In genomic region chr18:36067118-36067957, GRCh38 we compare ENCODE assay signal across 8 cellular contexts.
A peak's percentile ranks its signal among the peaks of the same experiment; 100 is the strongest.
DNase-seq lines count a peak whose midpoint lies in the region; ATAC-seq and TF ChIP-seq lines count a peak whose summit lies in the region.

A gene with protein sequence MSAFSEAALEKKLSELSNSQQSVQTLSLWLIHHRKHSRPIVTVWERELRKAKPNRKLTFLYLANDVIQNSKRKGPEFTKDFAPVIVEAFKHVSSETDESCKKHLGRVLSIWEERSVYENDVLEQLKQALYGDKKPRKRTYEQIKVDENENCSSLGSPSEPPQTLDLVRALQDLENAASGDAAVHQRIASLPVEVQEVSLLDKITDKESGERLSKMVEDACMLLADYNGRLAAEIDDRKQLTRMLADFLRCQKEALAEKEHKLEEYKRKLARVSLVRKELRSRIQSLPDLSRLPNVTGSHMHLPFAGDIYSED (minus strand): TSS chr18:36067559. CDS start chr18:36067404, 155 bp downstream.

- peak; percentile 95 for ATAC-seq in GM19035 (IDR thresholded peaks at IDR 0.05; ENCODE audit: unreplicated experiment)
- ATAC-seq in HG03354 (IDR thresholded peaks at IDR 0.05; ENCODE audit: poor library complexity, severe bottlenecking, unreplicated experiment): peak; percentile 94
- peak; percentile 89 to 93 for ATAC-seq in activated CD4-positive, CD25-positive, alpha-beta regulatory T cell treated with anti-CD3 and anti-CD28 coated beads, Interleukin-2, amount 50 U/mL, for 24 hours

- DNase-seq in AG09319 (ENCODE audit: extremely low read depth, low read depth) (peak; percentile 77), NCI-H446 treated with DMSO at 0.1 percent for 48 hours (lab: John Stamatoyannopoulos, UW) (peak; percentile 78), cerebellar cortex (ENCODE audit: low spot score) (peak; percentile 95), islet precursor cell (peak; percentile 98)
- peak; percentile 94 to 98 (median 97) for DNase-seq in stimulated activated CD4-positive, alpha-beta T cell treated with anti-CD3 and anti-CD28 coated beads, Interleukin-12 subunit alpha, Interleukin-12 subunit beta, amount 100 ng/mL, for 48 hours (ENCODE audit: low read depth in 2 of 3, low spot score in 1 of 3)

- no peak for TF ChIP-seq CTCF in AG09319 (IDR thresholded peaks at IDR 0.05; ENCODE audit: low read depth, low read length)

Comparison
In these comparisons a context has a peak if more than half of its experiments do, and no peak if none do; other contexts are left out.
1. Peak in every context shown above with its lines: DNase-seq and ATAC-seq.